8 cellular contexts compared by ENCODE assay signal in genomic region chr20:3786126-3786484, GRCh38. TPM values are rescaled to one million over a fixed set of nuclear protein-coding genes. Genes with fewer than 3 reads are reported as not detected.
A peak's percentile ranks its signal among the peaks of the same experiment; 100 is the strongest.
DNase-seq lines count a peak whose midpoint lies in the region; ATAC-seq and TF ChIP-seq lines count a peak whose summit lies in the region.

No MANE protein-coding gene starts in this region.

- BruUV-seq in HCT116 (replicated peaks; lab: Mats Ljungman, UMichigan) = no TSS peak

- H3K4me1 ChIP-seq in HCT116 (ENCODE audit: control insufficient read depth in 1 of 2, insufficient read depth in 2 of 2, low read length in 2 of 2) (peaks cover 25 to 41% of the 10 kb centered on the region in 2 experiments), osteoblast (ENCODE audit: insufficient read depth, low read length) (peaks cover 22% of the 10 kb centered on the region)

- no peaks in the 10 kb centered on the region for H3K27me3 Mint-ChIP-seq in activated T-helper 2 cell treated with anti-CD3 and anti-CD28 coated beads, Interferon-gamma antibody, Interleukin-2, Interleukin-4, amounts not matched to agents 10 μg/mL and 5 μg/mL and 100 μg/mL, durations not matched to agents 14 hours and 24 hours and 36 hours (ENCODE audit: low read depth)

- H3K27ac ChIP-seq in HCT116 (ENCODE audit: low read depth, low read length) (peak overlapping the region; percentile 81), osteoblast (ENCODE audit: low read depth, low read length) (peak overlapping the region; percentile 56)

- H3K4me3 ChIP-seq in HCT116 (replicated peaks in 1 of 2; ENCODE audit: low read depth in 1 of 2, low read length in 2 of 2) = peak overlapping the region; percentile 68 to 70
- peak overlapping the region; percentile 63 to 81 for H3K4me3 ChIP-seq in foreskin fibroblast (ENCODE audit: low read depth in 1 of 2, low read length in 2 of 2)
- peak overlapping the region; percentile 79 for H3K4me3 ChIP-seq in osteoblast (ENCODE audit: insufficient read depth, low read length)

- peaks cover 16% of the 10 kb centered on the region for H3K36me3 Mint-ChIP-seq in activated T-helper 2 cell treated with anti-CD3 and anti-CD28 coated beads, Interferon-gamma antibody, Interleukin-2, Interleukin-4, amounts not matched to agents 10 μg/mL and 5 μg/mL and 100 μg/mL, durations not matched to agents 14 hours and 24 hours and 36 hours (ENCODE audit: low read depth)

- H3K4me3 Mint-ChIP-seq in activated T-helper 2 cell treated with anti-CD3 and anti-CD28 coated beads, Interferon-gamma antibody, Interleukin-2, Interleukin-4, amounts not matched to agents 10 μg/mL and 5 μg/mL and 100 μg/mL, durations not matched to agents 14 hours and 24 hours and 36 hours (ENCODE audit: low read depth) = peak overlapping the region; percentile 83

- TF ChIP-seq POLR2A in HCT116 (IDR thresholded peaks at IDR 0.05; ENCODE audit: borderline replicate concordance, extremely low read depth, insufficient read depth, insufficient read length) = no peak

- intact Hi-C loops in HCT116 (cut with micrococcal nuclease) = loop anchor here (5.0 kb wide), 1 partner anchor 301 kb away; no protein-coding TSS in a partner anchor
- intact Hi-C loops in activated T-helper 2 cell treated with anti-CD3 and anti-CD28 coated beads, Interferon-gamma antibody, Interleukin-2, Interleukin-4, amounts not matched to agents 10 μg/mL and 5 μg/mL and 100 μg/mL, durations not matched to agents 14 hours and 24 hours and 36 hours (cut with micrococcal nuclease) = loop anchor here (1.0 to 2.0 kb wide), 5 partner anchors 10 to 69 kb away; partner anchors contain the start of genes AP5S1, CDC25B and MAVS

- TF ChIP-seq CTCF in HCT116 (IDR thresholded peaks at IDR 0.05 in 2 of 3, conservative IDR thresholded peaks at IDR 0.05 in 1 of 3; ENCODE audit: borderline replicate concordance in 1 of 3, insufficient read depth in 1 of 3, low read depth in 2 of 3, low read length in 2 of 3) = no peak
- TF ChIP-seq CTCF in foreskin fibroblast (IDR thresholded peaks at IDR 0.05; ENCODE audit: low read depth, low read length) = no peak
- no peak for TF ChIP-seq CTCF in osteoblast (IDR thresholded peaks at IDR 0.05; ENCODE audit: extremely low read depth, low read depth, low read length)

- H2AFZ ChIP-seq in HCT116 (ENCODE audit: low read depth, low read length, poor library complexity, severe bottlenecking) (no peak overlapping the region), osteoblast (ENCODE audit: low read length) (peak overlapping the region; percentile 48)

- H3K79me2 ChIP-seq in HCT116 (ENCODE audit: insufficient read depth, low read length) (peaks cover 27% of the 10 kb centered on the region), osteoblast (ENCODE audit: insufficient read depth, low read length) (peaks cover 35% of the 10 kb centered on the region)

- RAD21 ChIA-PET in HCT116 (lab: Charles Lee; ENCODE audit: low non-redundant PET in 1 of 2, low total read pairs in 2 of 2, uncharacterized antibody in 2 of 2, unreplicated experiment in 2 of 2) = interaction anchor here in 1 of 2 experiments (1.1 kb wide), 1 partner anchor 34 kb away, joined by 6 read pairs; the partner anchor contains the start of gene AP5S1

- H3K9me2 ChIP-seq in HCT116 (ENCODE audit: insufficient read depth) = no peaks in the 10 kb centered on the region

- POLR2A ChIA-PET in HCT116 (lab: Charles Lee) = interaction anchor here (2.9 kb wide), 1 partner anchor 33 kb away, joined by 16 read pairs; the partner anchor contains the start of gene AP5S1

- H4K20me1 ChIP-seq in HCT116 (ENCODE audit: insufficient read depth) = no peaks in the 10 kb centered on the region
- H4K20me1 ChIP-seq in osteoblast (ENCODE audit: insufficient read depth, low read length) = peaks cover 39% of the 10 kb centered on the region

- no peak overlapping the region for H3K27ac Mint-ChIP-seq in activated T-helper 2 cell treated with anti-CD3 and anti-CD28 coated beads, Interferon-gamma antibody, Interleukin-2, Interleukin-4, amounts not matched to agents 10 μg/mL and 5 μg/mL and 100 μg/mL, durations not matched to agents 14 hours and 24 hours and 36 hours

- no peaks in the 10 kb centered on the region for H3K27me3 ChIP-seq in HCT116 (ENCODE audit: insufficient read depth, low read length)
- H3K27me3 ChIP-seq in osteoblast (ENCODE audit: insufficient read depth, low read length) = no peaks in the 10 kb centered on the region

- H3K4me2 ChIP-seq in HCT116 (ENCODE audit: low read length) (peak overlapping the region; percentile 88), osteoblast (ENCODE audit: insufficient read depth, low read length) (peak overlapping the region; percentile 87)

- H3K36me3 ChIP-seq in HCT116 (ENCODE audit: control insufficient read depth in 1 of 2, insufficient read depth in 2 of 2, low read length in 2 of 2) (peaks cover 0 to 8% of the 10 kb centered on the region in 2 experiments; a peak in 1 of 4 replicates), osteoblast (ENCODE audit: insufficient read depth, low read length) (peaks cover 5% of the 10 kb centered on the region)

- no peak for TF ChIP-seq RAD21 in HCT116 (IDR thresholded peaks at IDR 0.05; ENCODE audit: low read depth)

- peak; percentile 48 for ATAC-seq in HCT116

- H3K9me3 ChIP-seq in HCT116 (ENCODE audit: control insufficient read depth in 1 of 2, insufficient read depth in 1 of 2, low read depth in 1 of 2, low read length in 2 of 2) (no peaks in the 10 kb centered on the region), osteoblast (ENCODE audit: low read depth, low read length) (no peaks in the 10 kb centered on the region)

- CTCF ChIA-PET in HCT116 (lab: Charles Lee) = interaction anchor here (0.6 to 2.5 kb wide), 11 partner anchors 10 to 117 kb away, joined by 3 to 19 read pairs (median 4); partner anchors contain the start of genes ADISSP, AP5S1 and CDC25B

- no peaks in the 10 kb centered on the region for H3K9me3 Mint-ChIP-seq in activated T-helper 2 cell treated with anti-CD3 and anti-CD28 coated beads, Interferon-gamma antibody, Interleukin-2, Interleukin-4, amounts not matched to agents 10 μg/mL and 5 μg/mL and 100 μg/mL, durations not matched to agents 14 hours and 24 hours and 36 hours

- H3K9ac ChIP-seq in HCT116 (ENCODE audit: low read length) = peak overlapping the region; percentile 72

- H3K4me1 Mint-ChIP-seq in activated T-helper 2 cell treated with anti-CD3 and anti-CD28 coated beads, Interferon-gamma antibody, Interleukin-2, Interleukin-4, amounts not matched to agents 10 μg/mL and 5 μg/mL and 100 μg/mL, durations not matched to agents 14 hours and 24 hours and 36 hours (ENCODE audit: low read depth) = peaks cover 38% of the 10 kb centered on the region

- DNase-seq in NCI-H2227 (lab: John Stamatoyannopoulos, UW; ENCODE audit: unreplicated experiment) (peak; percentile 72), NCI-H2227 treated with DMSO at 0.1 percent for 48 hours (lab: John Stamatoyannopoulos, UW) (no peak), HCT116 (ENCODE audit: low read depth, low spot score) (no peak), NCI-H1417 (lab: John Stamatoyannopoulos, UW) (peak; percentile 61 to 83 (median 80)), foreskin fibroblast (peak; percentile 46 to 80), osteoblast (ENCODE audit: insufficient read length, low spot score, missing footprints) (peak; percentile 95)
- no peak for DNase-seq in activated T-helper 2 cell treated with anti-CD3 and anti-CD28 coated beads, Interferon-gamma antibody, Interleukin-2, Interleukin-4, amounts not matched to agents 10 μg/mL and 5 μg/mL and 100 μg/mL, durations not matched to agents 14 hours and 24 hours and 36 hours (ENCODE audit: low spot score)
- DNase-seq in effector CD8-positive, alpha-beta T cell (lab: John Stamatoyannopoulos, UW) = no peak

TF ChIP-seq in HCT116, 20 proteins besides CTCF, POLR2A, EP300 and RAD21:
- peak; percentile 61 for TF ChIP-seq MAX (IDR thresholded peaks at IDR 0.05)
- TF ChIP-seq EGR1 (IDR thresholded peaks at IDR 0.05; ENCODE audit: low read depth) = no peak

RNA-seq across cellular contexts. Expression of gene CENPB, which starts 0.4 kb away (rescaled TPM):
- total RNA-seq in HCT116 (2021; ENCODE audit: unreplicated experiment) (67.2 TPM), osteoblast (95.5 and 101 TPM in 2 replicates)
- polyA plus RNA-seq in HCT116 (2012) = 40.7 and 42.0 TPM in 2 replicates
- total RNA-seq in activated T-helper 2 cell treated with anti-CD3 and anti-CD28 coated beads, Interferon-gamma antibody, Interleukin-2, Interleukin-4, amounts not matched to agents 10 μg/mL and 5 μg/mL and 100 μg/mL, durations not matched to agents 14 hours and 24 hours and 36 hours = 66.1 and 68.9 TPM in 2 replicates

RNA-seq across cellular contexts. Expression of gene SPEF1, which starts 4.9 kb away (rescaled TPM):
- total RNA-seq in HCT116 (2021; ENCODE audit: unreplicated experiment) (0.93 TPM), osteoblast (under 0.01 TPM in 1 of 2 replicates, not detected in the other)
- 0.74 and 0.83 TPM in 2 replicates for polyA plus RNA-seq in HCT116 (2012)
- not detected in 2 replicates for total RNA-seq in activated T-helper 2 cell treated with anti-CD3 and anti-CD28 coated beads, Interferon-gamma antibody, Interleukin-2, Interleukin-4, amounts not matched to agents 10 μg/mL and 5 μg/mL and 100 μg/mL, durations not matched to agents 14 hours and 24 hours and 36 hours

RNA-seq across cellular contexts. Expression of gene CDC25B, which starts 10.0 kb away (rescaled TPM):
- total RNA-seq in HCT116 (2021; ENCODE audit: unreplicated experiment) = 223 TPM
- 175 and 226 TPM in 2 replicates for polyA plus RNA-seq in HCT116 (2012)
- 101 and 103 TPM in 2 replicates for total RNA-seq in activated T-helper 2 cell treated with anti-CD3 and anti-CD28 coated beads, Interferon-gamma antibody, Interleukin-2, Interleukin-4, amounts not matched to agents 10 μg/mL and 5 μg/mL and 100 μg/mL, durations not matched to agents 14 hours and 24 hours and 36 hours
- total RNA-seq in osteoblast = 20.6 and 23.5 TPM in 2 replicates

RNA-seq across cellular contexts. Expression of gene ADISSP, which starts 18.6 kb away (rescaled TPM):
- 99.4 TPM for total RNA-seq in HCT116 (2021; ENCODE audit: unreplicated experiment)
- polyA plus RNA-seq in HCT116 (2012) = 71.0 and 92.8 TPM in 2 replicates
- 55.8 and 56.3 TPM in 2 replicates for total RNA-seq in activated T-helper 2 cell treated with anti-CD3 and anti-CD28 coated beads, Interferon-gamma antibody, Interleukin-2, Interleukin-4, amounts not matched to agents 10 μg/mL and 5 μg/mL and 100 μg/mL, durations not matched to agents 14 hours and 24 hours and 36 hours
- 15.3 and 18.5 TPM in 2 replicates for total RNA-seq in osteoblast

RNA-seq across cellular contexts. Expression of gene AP5S1, which starts 34.2 kb away (rescaled TPM):
- total RNA-seq in HCT116 (2021; ENCODE audit: unreplicated experiment) = 12.1 TPM
- polyA plus RNA-seq in HCT116 (2012) = 8.7 and 9.0 TPM in 2 replicates
- total RNA-seq in activated T-helper 2 cell treated with anti-CD3 and anti-CD28 coated beads, Interferon-gamma antibody, Interleukin-2, Interleukin-4, amounts not matched to agents 10 μg/mL and 5 μg/mL and 100 μg/mL, durations not matched to agents 14 hours and 24 hours and 36 hours = 11.9 and 12.8 TPM in 2 replicates
- total RNA-seq in osteoblast = 23.9 and 25.3 TPM in 2 replicates

Comparison
In these comparisons a context has a peak if more than half of its experiments do, and no peak if none do; other contexts are left out.
1. DNase-seq: peak in NCI-H2227 (single experiment), NCI-H1417 (3 of 3), foreskin fibroblast (2 of 2) and osteoblast (single experiment); none in NCI-H2227 treated with DMSO at 0.1 percent for 48 hours (single experiment), HCT116 (single experiment), activated T-helper 2 cell treated with anti-CD3 and anti-CD28 coated beads, Interferon-gamma antibody, Interleukin-2, Interleukin-4, amounts not matched to agents 10 μg/mL and 5 μg/mL and 100 μg/mL, durations not matched to agents 14 hours and 24 hours and 36 hours (single experiment) and effector CD8-positive, alpha-beta T cell (single experiment).
2. Peak in every context shown above with its lines, with median percentiles within 50 percentile points of each other: H3K4me3 ChIP-seq.